ENCODE assay signal across 1 cellular context in genomic region chrX:117636826-117637225, GRCh38.
TF ChIP-seq lines count a peak whose summit lies in the region.

No MANE protein-coding gene starts in this region.

TF ChIP-seq in liver, 16 proteins besides CTCF, POLR2A, EP300 and RAD21 (continued from another document):
- TF ChIP-seq ZBTB33 (IDR thresholded peaks at IDR 0.05), result no peak
- no peak for TF ChIP-seq FOXA2 (IDR thresholded peaks at IDR 0.05)
- TF ChIP-seq GABPA (IDR thresholded peaks at IDR 0.05 in 1 of 2, conservative IDR thresholded peaks at IDR 0.05 in 1 of 2), result no peak
- no peak for TF ChIP-seq EGR1 (IDR thresholded peaks at IDR 0.05; ENCODE audit: low read depth in 2 of 2)
- TF ChIP-seq NR2F2 (IDR thresholded peaks at IDR 0.05), result no peak
- no peak for TF ChIP-seq MAX (IDR thresholded peaks at IDR 0.05)
- peak in 1 of 2 donors; percentile 19 for TF ChIP-seq RXRA (IDR thresholded peaks at IDR 0.05)
- peak; percentile 35 to 45 for TF ChIP-seq HNF4A (conservative IDR thresholded peaks at IDR 0.05)
- TF ChIP-seq REST (IDR thresholded peaks at IDR 0.05), result no peak
- peak; percentile 23 for TF ChIP-seq SP1 (IDR thresholded peaks at IDR 0.05)
- TF ChIP-seq HNF4G (IDR thresholded peaks at IDR 0.05), result no peak
- TF ChIP-seq FOXA1 (IDR thresholded peaks at IDR 0.05), result no peak
- no peak for TF ChIP-seq YY1 (IDR thresholded peaks at IDR 0.05)
TF ChIP-seq in liver: peak in this region for 3.
